ENCODE assay signal across 1 cellular context in the genomic region with DNA sequence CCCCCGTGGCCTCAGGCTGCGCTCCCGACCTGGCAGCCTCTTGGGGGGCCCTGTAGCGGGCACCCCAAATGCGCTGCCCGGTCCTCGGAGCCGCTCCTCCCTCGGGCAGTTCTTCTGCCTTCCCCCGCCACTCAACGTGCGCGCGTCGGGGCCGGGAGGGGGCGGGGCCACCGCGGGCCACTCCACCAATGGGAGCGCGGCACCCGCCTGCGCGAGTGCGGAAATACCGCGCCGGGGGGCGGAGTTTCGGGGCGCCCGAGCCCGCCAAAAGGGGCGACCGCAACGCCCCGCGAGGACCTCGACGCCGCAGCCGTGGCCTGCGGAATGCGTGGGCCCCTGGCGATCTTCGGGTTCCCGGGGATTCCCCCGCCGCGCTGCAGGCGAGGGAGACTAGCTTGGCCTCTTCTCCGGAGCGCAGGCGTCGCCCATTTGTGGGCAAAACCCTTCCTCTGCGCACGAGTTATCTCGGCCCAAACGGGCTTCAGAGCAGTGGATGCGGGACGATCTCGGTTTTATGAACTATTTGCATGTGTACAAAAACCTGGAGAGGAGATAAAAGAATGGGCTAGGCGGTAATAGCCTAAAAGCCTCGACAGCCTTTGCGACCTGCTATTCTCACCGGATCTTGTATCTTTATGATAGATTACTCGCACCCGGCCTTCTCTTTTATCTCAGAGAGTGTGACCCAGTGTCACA.
TF ChIP-seq lines count a peak whose summit lies in the region.

A gene with protein sequence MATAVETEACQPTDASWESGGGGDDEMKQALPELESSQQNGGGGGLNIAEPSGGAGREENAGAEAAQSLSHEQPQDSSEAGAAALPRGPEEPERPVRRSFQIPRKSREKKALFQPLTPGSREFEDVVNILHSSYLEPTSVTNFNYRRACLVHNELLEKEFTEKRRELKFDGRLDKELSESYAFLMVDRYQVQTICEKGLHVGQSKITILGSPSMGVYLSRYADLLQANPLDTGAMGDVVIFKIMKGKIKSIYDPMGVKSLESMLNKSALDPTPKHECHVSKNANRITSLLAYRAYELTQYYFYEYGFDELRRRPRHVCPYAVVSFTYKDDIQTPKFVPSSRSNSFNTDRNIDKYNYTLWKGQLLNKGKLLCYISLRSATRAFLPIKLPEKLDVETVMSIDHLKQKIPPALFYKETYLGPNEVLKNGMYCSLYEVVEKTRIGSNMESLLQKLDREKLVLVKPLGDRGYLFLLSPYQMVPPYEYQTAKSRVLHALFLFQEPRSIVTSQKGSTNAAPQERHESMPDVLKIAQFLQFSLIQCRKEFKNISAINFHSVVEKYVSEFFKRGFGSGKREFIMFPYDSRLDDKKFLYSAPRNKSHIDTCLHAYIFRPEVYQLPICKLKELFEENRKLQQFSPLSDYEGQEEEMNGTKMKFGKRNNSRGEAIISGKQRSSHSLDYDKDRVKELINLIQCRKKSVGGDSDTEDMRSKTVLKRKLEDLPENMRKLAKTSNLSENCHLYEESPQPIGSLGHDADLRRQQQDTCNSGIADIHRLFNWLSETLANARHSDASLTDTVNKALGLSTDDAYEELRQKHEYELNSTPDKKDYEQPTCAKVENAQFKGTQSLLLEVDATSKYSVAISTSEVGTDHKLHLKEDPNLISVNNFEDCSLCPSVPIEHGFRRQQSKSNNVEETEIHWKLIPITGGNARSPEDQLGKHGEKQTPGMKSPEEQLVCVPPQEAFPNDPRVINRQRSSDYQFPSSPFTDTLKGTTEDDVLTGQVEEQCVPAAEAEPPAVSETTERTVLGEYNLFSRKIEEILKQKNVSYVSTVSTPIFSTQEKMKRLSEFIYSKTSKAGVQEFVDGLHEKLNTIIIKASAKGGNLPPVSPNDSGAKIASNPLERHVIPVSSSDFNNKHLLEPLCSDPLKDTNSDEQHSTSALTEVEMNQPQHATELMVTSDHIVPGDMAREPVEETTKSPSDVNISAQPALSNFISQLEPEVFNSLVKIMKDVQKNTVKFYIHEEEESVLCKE (N-terminal part only) (minus strand): TSS at position 144 of the 696 bp plus-strand sequence. CDS start 259 bp downstream, outside the sequence.

TF ChIP-seq in K562, 482 proteins besides CTCF, POLR2A, EP300 and RAD21 (continued from another document and continues in another):
- TF ChIP-seq, protein P1, sequence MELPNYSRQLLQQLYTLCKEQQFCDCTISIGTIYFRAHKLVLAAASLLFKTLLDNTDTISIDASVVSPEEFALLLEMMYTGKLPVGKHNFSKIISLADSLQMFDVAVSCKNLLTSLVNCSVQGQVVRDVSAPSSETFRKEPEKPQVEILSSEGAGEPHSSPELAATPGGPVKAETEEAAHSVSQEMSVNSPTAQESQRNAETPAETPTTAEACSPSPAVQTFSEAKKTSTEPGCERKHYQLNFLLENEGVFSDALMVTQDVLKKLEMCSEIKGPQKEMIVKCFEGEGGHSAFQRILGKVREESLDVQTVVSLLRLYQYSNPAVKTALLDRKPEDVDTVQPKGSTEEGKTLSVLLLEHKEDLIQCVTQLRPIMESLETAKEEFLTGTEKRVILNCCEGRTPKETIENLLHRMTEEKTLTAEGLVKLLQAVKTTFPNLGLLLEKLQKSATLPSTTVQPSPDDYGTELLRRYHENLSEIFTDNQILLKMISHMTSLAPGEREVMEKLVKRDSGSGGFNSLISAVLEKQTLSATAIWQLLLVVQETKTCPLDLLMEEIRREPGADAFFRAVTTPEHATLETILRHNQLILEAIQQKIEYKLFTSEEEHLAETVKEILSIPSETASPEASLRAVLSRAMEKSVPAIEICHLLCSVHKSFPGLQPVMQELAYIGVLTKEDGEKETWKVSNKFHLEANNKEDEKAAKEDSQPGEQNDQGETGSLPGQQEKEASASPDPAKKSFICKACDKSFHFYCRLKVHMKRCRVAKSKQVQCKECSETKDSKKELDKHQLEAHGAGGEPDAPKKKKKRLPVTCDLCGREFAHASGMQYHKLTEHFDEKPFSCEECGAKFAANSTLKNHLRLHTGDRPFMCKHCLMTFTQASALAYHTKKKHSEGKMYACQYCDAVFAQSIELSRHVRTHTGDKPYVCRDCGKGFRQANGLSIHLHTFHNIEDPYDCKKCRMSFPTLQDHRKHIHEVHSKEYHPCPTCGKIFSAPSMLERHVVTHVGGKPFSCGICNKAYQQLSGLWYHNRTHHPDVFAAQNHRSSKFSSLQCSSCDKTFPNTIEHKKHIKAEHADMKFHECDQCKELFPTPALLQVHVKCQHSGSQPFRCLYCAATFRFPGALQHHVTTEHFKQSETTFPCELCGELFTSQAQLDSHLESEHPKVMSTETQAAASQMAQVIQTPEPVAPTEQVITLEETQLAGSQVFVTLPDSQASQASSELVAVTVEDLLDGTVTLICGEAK (IDR thresholded peaks at IDR 0.05): no peak
- TF ChIP-seq, protein P1 (CRISPR knock-in tag; IDR thresholded peaks at IDR 0.05): no peak
- TF ChIP-seq MAFK (IDR thresholded peaks at IDR 0.05; ENCODE audit: low read length) (no peak), ZNF589 (CRISPR knock-in tag; IDR thresholded peaks at IDR 0.05; ENCODE audit: low read depth) (no peak), KLF6 (CRISPR knock-in tag; IDR thresholded peaks at IDR 0.05; ENCODE audit: borderline replicate concordance) (no peak), ZNF133 (CRISPR knock-in tag; IDR thresholded peaks at IDR 0.05) (no peak), NCOA6 (IDR thresholded peaks at IDR 0.05) (no peak), SAP30 (IDR thresholded peaks at IDR 0.05; ENCODE audit: borderline replicate concordance, insufficient read depth, low read depth, low read length, poor library complexity, severe bottlenecking) (no peak), GABPA (tag; conservative IDR thresholded peaks at IDR 0.05; ENCODE audit: low read depth) (peak; percentile 56), RNF2 (IDR thresholded peaks at IDR 0.05) (peak; percentile 94), NEUROD1 (IDR thresholded peaks at IDR 0.05; ENCODE audit: borderline replicate concordance, low read depth, low read length, partially characterized antibody) (no peak), SIN3B (IDR thresholded peaks at IDR 0.05; ENCODE audit: low read depth) (no peak), ZNF431 (CRISPR knock-in tag; IDR thresholded peaks at IDR 0.05) (peak; percentile 81; the same call in 1 of the 2 replicates), MECOM (CRISPR knock-in tag; IDR thresholded peaks at IDR 0.05) (peak; percentile 32; the same call in 1 of the 2 replicates), EGR1 (conservative IDR thresholded peaks at IDR 0.05) (peak; percentile 38), ATF7 (IDR thresholded peaks at IDR 0.05) (peak; percentile 40; the same call in 1 of the 2 replicates), SMAD2 (IDR thresholded peaks at IDR 0.05; ENCODE audit: low read depth, low read length) (no peak), PTBP1 (IDR thresholded peaks at IDR 0.05; ENCODE audit: low read depth, low read length) (0 out of 2 replicates have a peak, but pooled peaks have one; percentile 19), ELF1 (tag; IDR thresholded peaks at IDR 0.05) (peak; percentile 87), ZNF668 (CRISPR knock-in tag; IDR thresholded peaks at IDR 0.05) (peak; percentile 50; the same call in 1 of the 2 replicates)
- TF ChIP-seq, protein P2, sequence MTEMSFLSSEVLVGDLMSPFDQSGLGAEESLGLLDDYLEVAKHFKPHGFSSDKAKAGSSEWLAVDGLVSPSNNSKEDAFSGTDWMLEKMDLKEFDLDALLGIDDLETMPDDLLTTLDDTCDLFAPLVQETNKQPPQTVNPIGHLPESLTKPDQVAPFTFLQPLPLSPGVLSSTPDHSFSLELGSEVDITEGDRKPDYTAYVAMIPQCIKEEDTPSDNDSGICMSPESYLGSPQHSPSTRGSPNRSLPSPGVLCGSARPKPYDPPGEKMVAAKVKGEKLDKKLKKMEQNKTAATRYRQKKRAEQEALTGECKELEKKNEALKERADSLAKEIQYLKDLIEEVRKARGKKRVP (CRISPR knock-in tag; IDR thresholded peaks at IDR 0.05): no peak
- TF ChIP-seq, protein P3, sequence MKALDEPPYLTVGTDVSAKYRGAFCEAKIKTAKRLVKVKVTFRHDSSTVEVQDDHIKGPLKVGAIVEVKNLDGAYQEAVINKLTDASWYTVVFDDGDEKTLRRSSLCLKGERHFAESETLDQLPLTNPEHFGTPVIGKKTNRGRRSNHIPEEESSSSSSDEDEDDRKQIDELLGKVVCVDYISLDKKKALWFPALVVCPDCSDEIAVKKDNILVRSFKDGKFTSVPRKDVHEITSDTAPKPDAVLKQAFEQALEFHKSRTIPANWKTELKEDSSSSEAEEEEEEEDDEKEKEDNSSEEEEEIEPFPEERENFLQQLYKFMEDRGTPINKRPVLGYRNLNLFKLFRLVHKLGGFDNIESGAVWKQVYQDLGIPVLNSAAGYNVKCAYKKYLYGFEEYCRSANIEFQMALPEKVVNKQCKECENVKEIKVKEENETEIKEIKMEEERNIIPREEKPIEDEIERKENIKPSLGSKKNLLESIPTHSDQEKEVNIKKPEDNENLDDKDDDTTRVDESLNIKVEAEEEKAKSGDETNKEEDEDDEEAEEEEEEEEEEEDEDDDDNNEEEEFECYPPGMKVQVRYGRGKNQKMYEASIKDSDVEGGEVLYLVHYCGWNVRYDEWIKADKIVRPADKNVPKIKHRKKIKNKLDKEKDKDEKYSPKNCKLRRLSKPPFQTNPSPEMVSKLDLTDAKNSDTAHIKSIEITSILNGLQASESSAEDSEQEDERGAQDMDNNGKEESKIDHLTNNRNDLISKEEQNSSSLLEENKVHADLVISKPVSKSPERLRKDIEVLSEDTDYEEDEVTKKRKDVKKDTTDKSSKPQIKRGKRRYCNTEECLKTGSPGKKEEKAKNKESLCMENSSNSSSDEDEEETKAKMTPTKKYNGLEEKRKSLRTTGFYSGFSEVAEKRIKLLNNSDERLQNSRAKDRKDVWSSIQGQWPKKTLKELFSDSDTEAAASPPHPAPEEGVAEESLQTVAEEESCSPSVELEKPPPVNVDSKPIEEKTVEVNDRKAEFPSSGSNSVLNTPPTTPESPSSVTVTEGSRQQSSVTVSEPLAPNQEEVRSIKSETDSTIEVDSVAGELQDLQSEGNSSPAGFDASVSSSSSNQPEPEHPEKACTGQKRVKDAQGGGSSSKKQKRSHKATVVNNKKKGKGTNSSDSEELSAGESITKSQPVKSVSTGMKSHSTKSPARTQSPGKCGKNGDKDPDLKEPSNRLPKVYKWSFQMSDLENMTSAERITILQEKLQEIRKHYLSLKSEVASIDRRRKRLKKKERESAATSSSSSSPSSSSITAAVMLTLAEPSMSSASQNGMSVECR (CRISPR knock-in tag; IDR thresholded peaks at IDR 0.05): no peak
- TF ChIP-seq, protein P4, sequence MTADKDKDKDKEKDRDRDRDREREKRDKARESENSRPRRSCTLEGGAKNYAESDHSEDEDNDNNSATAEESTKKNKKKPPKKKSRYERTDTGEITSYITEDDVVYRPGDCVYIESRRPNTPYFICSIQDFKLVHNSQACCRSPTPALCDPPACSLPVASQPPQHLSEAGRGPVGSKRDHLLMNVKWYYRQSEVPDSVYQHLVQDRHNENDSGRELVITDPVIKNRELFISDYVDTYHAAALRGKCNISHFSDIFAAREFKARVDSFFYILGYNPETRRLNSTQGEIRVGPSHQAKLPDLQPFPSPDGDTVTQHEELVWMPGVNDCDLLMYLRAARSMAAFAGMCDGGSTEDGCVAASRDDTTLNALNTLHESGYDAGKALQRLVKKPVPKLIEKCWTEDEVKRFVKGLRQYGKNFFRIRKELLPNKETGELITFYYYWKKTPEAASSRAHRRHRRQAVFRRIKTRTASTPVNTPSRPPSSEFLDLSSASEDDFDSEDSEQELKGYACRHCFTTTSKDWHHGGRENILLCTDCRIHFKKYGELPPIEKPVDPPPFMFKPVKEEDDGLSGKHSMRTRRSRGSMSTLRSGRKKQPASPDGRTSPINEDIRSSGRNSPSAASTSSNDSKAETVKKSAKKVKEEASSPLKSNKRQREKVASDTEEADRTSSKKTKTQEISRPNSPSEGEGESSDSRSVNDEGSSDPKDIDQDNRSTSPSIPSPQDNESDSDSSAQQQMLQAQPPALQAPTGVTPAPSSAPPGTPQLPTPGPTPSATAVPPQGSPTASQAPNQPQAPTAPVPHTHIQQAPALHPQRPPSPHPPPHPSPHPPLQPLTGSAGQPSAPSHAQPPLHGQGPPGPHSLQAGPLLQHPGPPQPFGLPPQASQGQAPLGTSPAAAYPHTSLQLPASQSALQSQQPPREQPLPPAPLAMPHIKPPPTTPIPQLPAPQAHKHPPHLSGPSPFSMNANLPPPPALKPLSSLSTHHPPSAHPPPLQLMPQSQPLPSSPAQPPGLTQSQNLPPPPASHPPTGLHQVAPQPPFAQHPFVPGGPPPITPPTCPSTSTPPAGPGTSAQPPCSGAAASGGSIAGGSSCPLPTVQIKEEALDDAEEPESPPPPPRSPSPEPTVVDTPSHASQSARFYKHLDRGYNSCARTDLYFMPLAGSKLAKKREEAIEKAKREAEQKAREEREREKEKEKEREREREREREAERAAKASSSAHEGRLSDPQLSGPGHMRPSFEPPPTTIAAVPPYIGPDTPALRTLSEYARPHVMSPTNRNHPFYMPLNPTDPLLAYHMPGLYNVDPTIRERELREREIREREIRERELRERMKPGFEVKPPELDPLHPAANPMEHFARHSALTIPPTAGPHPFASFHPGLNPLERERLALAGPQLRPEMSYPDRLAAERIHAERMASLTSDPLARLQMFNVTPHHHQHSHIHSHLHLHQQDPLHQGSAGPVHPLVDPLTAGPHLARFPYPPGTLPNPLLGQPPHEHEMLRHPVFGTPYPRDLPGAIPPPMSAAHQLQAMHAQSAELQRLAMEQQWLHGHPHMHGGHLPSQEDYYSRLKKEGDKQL (CRISPR knock-in tag; IDR thresholded peaks at IDR 0.05; ENCODE audit: borderline replicate concordance): peak; percentile 16; the same call in 1 of the 2 replicates
